Comparison of ENCODE assay signal across 1 cellular context in genomic region chr15:92943581-92943980, GRCh38.
TF ChIP-seq lines count a peak whose summit lies in the region.

No MANE protein-coding gene starts in this region.

TF ChIP-seq in liver, 16 proteins besides CTCF, POLR2A, EP300 and RAD21 (continued from another document):
- no peak for TF ChIP-seq REST (IDR thresholded peaks at IDR 0.05)
- TF ChIP-seq FOXA2 (IDR thresholded peaks at IDR 0.05): no peak
- TF ChIP-seq FOXA1 (IDR thresholded peaks at IDR 0.05): no peak
- TF ChIP-seq ATF3 (IDR thresholded peaks at IDR 0.05): no peak
- no peak for TF ChIP-seq SP1 (IDR thresholded peaks at IDR 0.05)
- TF ChIP-seq JUND (IDR thresholded peaks at IDR 0.05): no peak
- TF ChIP-seq ZBTB33 (IDR thresholded peaks at IDR 0.05): no peak
- TF ChIP-seq RXRA (IDR thresholded peaks at IDR 0.05): no peak
- no peak for TF ChIP-seq TAF1 (conservative IDR thresholded peaks at IDR 0.05)
- TF ChIP-seq HNF4A (conservative IDR thresholded peaks at IDR 0.05): no peak
